ENCODE assay signal across 15 cellular contexts in the genomic region with DNA sequence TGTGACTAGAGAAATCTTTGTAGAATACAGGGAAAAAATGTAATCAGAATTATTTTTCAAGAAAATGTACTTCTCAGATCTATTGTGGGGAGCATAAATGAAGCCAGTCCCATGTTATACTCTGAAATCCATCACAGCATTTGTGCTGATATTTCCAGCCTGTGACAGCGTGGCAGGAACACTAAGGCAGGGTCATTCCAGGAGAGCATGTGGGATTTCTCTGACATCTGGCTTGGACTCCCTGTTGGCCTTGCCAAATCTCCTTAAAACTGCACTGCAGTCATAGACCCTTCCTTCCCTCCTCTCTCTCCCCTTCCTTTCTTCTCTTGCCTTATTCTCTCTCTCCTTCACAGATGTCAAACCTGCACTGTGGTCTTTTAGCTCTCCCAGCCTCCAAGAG. TPM values are rescaled to one million over a fixed set of nuclear protein-coding genes. Genes with fewer than 3 reads are reported as not detected.
"Had no signal": no experiment of that assay in that cellular context is flagged by ENCODE, and none has a peak within 500 bp of the region (broad histone marks: within the 10 kb centered on the region; RNA-seq: fewer than 3 reads in every experiment).

No MANE protein-coding gene starts in this region.

- H3K4me3 ChIP-seq: cardiac muscle cell, colonic mucosa, smooth muscle cell, tibial artery had no signal

- H3K36me3 ChIP-seq: cardiac muscle cell, colonic mucosa, neutrophil, tibial artery had no signal

- H3K4me2 ChIP-seq: smooth muscle cell had no signal

- H3K27me3 ChIP-seq: cardiac muscle cell, colonic mucosa, neutrophil, tibial artery had no signal

- ATAC-seq: activated T-helper 17 cell treated with anti-CD3 and anti-CD28 coated beads, Interleukin-2, amount 50 U/mL, for 72 hours; naive thymus-derived CD4-positive, alpha-beta T cell; stimulated activated effector memory CD8-positive, alpha-beta T cell treated with anti-CD3 and anti-CD28 coated beads, Interleukin-12 subunit alpha, Interleukin-12 subunit beta, amount 100 ng/mL, for 72 hours had no signal

- DNase-seq: activated B cell treated with CpG ODN at 0.5 μM for 24 hours; activated CD4-positive, alpha-beta T cell treated with anti-CD3 and anti-CD28 coated beads, Interleukin-2, amount 10 ng/mL, durations not matched to agents 24 days and 14 days; activated CD8-positive, alpha-beta memory T cell treated with anti-CD3 and anti-CD28 coated beads for 24 hours; activated naive CD4-positive, alpha-beta T cell treated with anti-CD3 and anti-CD28 coated beads, Interleukin-2, amount 10 ng/mL, durations not matched to agents 7 days and 5 days; colonic mucosa; naive thymus-derived CD4-positive, alpha-beta T cell; posterior cingulate gyrus; tibial artery had no signal

- H3K27ac ChIP-seq: cardiac muscle cell, colonic mucosa, neutrophil, tibial artery had no signal

- H3K9me3 ChIP-seq: colonic mucosa, neutrophil, tibial artery had no signal

- H3K4me1 ChIP-seq: colonic mucosa, tibial artery had no signal

RNA-seq across cellular contexts. Expression of a gene that starts 57.7 kb away (rescaled TPM):
- total RNA-seq: activated B cell treated with CpG ODN at 0.5 μM for 24 hours; activated CD4-positive, alpha-beta T cell treated with anti-CD3 and anti-CD28 coated beads, Interleukin-2, amount 10 ng/mL, durations not matched to agents 24 days and 14 days; activated T-helper 17 cell treated with anti-CD3 and anti-CD28 coated beads, Interleukin-2, amount 50 U/mL, for 72 hours; cardiac muscle cell; lung microvascular endothelial cell; naive thymus-derived CD4-positive, alpha-beta T cell; T-helper 1 cell treated with Interleukin-12 subunit alpha and Interleukin-12 subunit beta and Interleukin-4 antibody, amounts not matched to agents 30 ng/mL and 1 ng/mL, for 36 hours had no signal
